In genomic region chr3:16181361-16181760, GRCh38 we compare ENCODE assay signal across 15 cellular contexts. TPM values are rescaled to one million over a fixed set of nuclear protein-coding genes. Genes with fewer than 3 reads are reported as not detected.
DNase-seq lines count a peak whose midpoint lies in the region; ATAC-seq and FAIRE-seq lines count a peak whose summit lies in the region.
"Had no signal": no experiment of that assay in that cellular context is flagged by ENCODE, and none has a peak within 500 bp of the region (broad histone marks: within the 10 kb centered on the region; RNA-seq: fewer than 3 reads in every experiment).

No MANE protein-coding gene starts in this region.

- no peak overlapping the region for H3K27ac ChIP-seq in mesenchymal stem cell (ENCODE audit: low read length, poor library complexity, severe bottlenecking)
- H3K27ac ChIP-seq in aorta (ENCODE audit: low read depth in 1 of 2, low read length in 2 of 2): no peak overlapping the region
- H3K27ac ChIP-seq: KMS-11 had no signal

- no peak overlapping the region for H3K23ac ChIP-seq in mesenchymal stem cell (ENCODE audit: low read length in 2 of 2)

- intact Hi-C loops in activated CD4-positive, alpha-beta T cell treated with anti-CD3 and anti-CD28 coated beads, Interleukin-2, amount 10 ng/mL, durations not matched to agents 24 days and 14 days (cut with micrococcal nuclease): no loop called here
- intact Hi-C loops in dendritic cell treated with granulocyte-macrophage colony-stimulating factor and Interleukin-4, amounts not matched to agents 40 ng/mL and 50 ng/mL, for 4 days (cut with micrococcal nuclease): no loop called here
- intact Hi-C loops in aorta (cut with DNase I): no loop called here

- H3K4me2 ChIP-seq in mesenchymal stem cell (ENCODE audit: low read length, poor library complexity, severe bottlenecking): no peak overlapping the region
- H3K4me2 ChIP-seq: A549, KMS-11 had no signal

- H2AK5ac ChIP-seq in mesenchymal stem cell (ENCODE audit: low read length, severe bottlenecking): no peak overlapping the region

- no peak overlapping the region for H3K4ac ChIP-seq in mesenchymal stem cell (ENCODE audit: low read depth in 1 of 2, low read length in 2 of 2)

- H3K4me3 Mint-ChIP-seq in activated CD4-positive, alpha-beta T cell treated with anti-CD3 and anti-CD28 coated beads, Interleukin-2, amount 10 ng/mL, durations not matched to agents 7 days and 5 days: no peak overlapping the region
- H3K4me3 Mint-ChIP-seq in activated CD4-positive, alpha-beta T cell treated with anti-CD3 and anti-CD28 coated beads, Interleukin-2, amount 10 ng/mL, durations not matched to agents 24 days and 14 days: no peak overlapping the region
- no peak overlapping the region for H3K4me3 Mint-ChIP-seq in dendritic cell treated with granulocyte-macrophage colony-stimulating factor and Interleukin-4, amounts not matched to agents 40 ng/mL and 50 ng/mL, for 4 days

- peak; percentile 50 for ATAC-seq in aorta (ENCODE audit: low FRiP score)
- ATAC-seq: A549, SK-N-SH treated with all-trans-retinoic acid at 6 μM for 48 hours had no signal

- H2BK15ac ChIP-seq in mesenchymal stem cell (ENCODE audit: low read depth, poor library complexity, severe bottlenecking): peak overlapping the region; percentile 98

- peaks cover 8% of the 10 kb centered on the region for H3K27me3 Mint-ChIP-seq in activated CD4-positive, alpha-beta T cell treated with anti-CD3 and anti-CD28 coated beads, Interleukin-2, amount 10 ng/mL, durations not matched to agents 7 days and 5 days
- H3K27me3 Mint-ChIP-seq in activated CD4-positive, alpha-beta T cell treated with anti-CD3 and anti-CD28 coated beads, Interleukin-2, amount 10 ng/mL, durations not matched to agents 24 days and 14 days: peaks cover 12% of the 10 kb centered on the region
- H3K27me3 Mint-ChIP-seq in dendritic cell treated with granulocyte-macrophage colony-stimulating factor and Interleukin-4, amounts not matched to agents 40 ng/mL and 50 ng/mL, for 4 days: peaks cover 1% of the 10 kb centered on the region

- H2BK12ac ChIP-seq in mesenchymal stem cell (ENCODE audit: low read length in 2 of 2): peak overlapping the region; percentile 29 to 85

- H3K79me1 ChIP-seq in mesenchymal stem cell (replicated peaks; ENCODE audit: low read length, poor library complexity, severe bottlenecking): no peaks in the 10 kb centered on the region

- H3K14ac ChIP-seq in mesenchymal stem cell (ENCODE audit: low read length in 2 of 2): peak overlapping the region in 1 of 2 experiments; percentile 2

- H3K27me3 ChIP-seq in mesenchymal stem cell (ENCODE audit: control insufficient read depth in 1 of 2, insufficient read depth in 1 of 2, low read length in 2 of 2) (no peaks in the 10 kb centered on the region), aorta (ENCODE audit: control insufficient read depth in 1 of 2, insufficient read depth in 2 of 2, low read length in 1 of 2) (no peaks in the 10 kb centered on the region)

- H3K9me3 ChIP-seq in mesenchymal stem cell (ENCODE audit: control insufficient read depth, low read length) (no peaks in the 10 kb centered on the region), aorta (ENCODE audit: control insufficient read depth, low read length) (no peaks in the 10 kb centered on the region)
- H3K9me3 ChIP-seq: A549 had no signal

- peak overlapping the region; percentile 3 for H3K27ac Mint-ChIP-seq in activated CD4-positive, alpha-beta T cell treated with anti-CD3 and anti-CD28 coated beads, Interleukin-2, amount 10 ng/mL, durations not matched to agents 7 days and 5 days
- H3K27ac Mint-ChIP-seq in activated CD4-positive, alpha-beta T cell treated with anti-CD3 and anti-CD28 coated beads, Interleukin-2, amount 10 ng/mL, durations not matched to agents 24 days and 14 days: no peak overlapping the region
- peak overlapping the region; percentile 53 for H3K27ac Mint-ChIP-seq in dendritic cell treated with granulocyte-macrophage colony-stimulating factor and Interleukin-4, amounts not matched to agents 40 ng/mL and 50 ng/mL, for 4 days

- no peak overlapping the region for H2AFZ ChIP-seq in mesenchymal stem cell (ENCODE audit: low read depth, low read length)

- H2BK120ac ChIP-seq in mesenchymal stem cell (ENCODE audit: low read depth, low read length): no peak overlapping the region

- H3K36me3 ChIP-seq in mesenchymal stem cell (ENCODE audit: control insufficient read depth in 1 of 2, insufficient read depth in 2 of 2, low read depth in 1 of 2, low read length in 2 of 2) (peaks cover 0 to 39% of the 10 kb centered on the region in 2 experiments), aorta (ENCODE audit: control insufficient read depth in 1 of 2, insufficient read depth in 2 of 2, low read length in 1 of 2) (no peaks in the 10 kb centered on the region)

- no peak overlapping the region for H2BK5ac ChIP-seq in mesenchymal stem cell (ENCODE audit: low read depth, low read length, poor library complexity, severe bottlenecking)

- H3K9ac ChIP-seq in mesenchymal stem cell (ENCODE audit: low read length): peak overlapping the region; percentile 48
- H3K9ac ChIP-seq: KMS-11 had no signal

- H3K4me3 ChIP-seq in mesenchymal stem cell (ENCODE audit: insufficient read depth in 1 of 2, low read depth in 1 of 2, low read length in 2 of 2) (no peak overlapping the region), aorta (ENCODE audit: low read length in 2 of 2) (no peak overlapping the region)
- H3K4me3 ChIP-seq: A549 had no signal

- no peak for DNase-seq in activated CD4-positive, alpha-beta T cell treated with anti-CD3 and anti-CD28 coated beads, Interleukin-2, amount 10 ng/mL, durations not matched to agents 7 days and 5 days
- no peak for DNase-seq in activated CD4-positive, alpha-beta T cell treated with anti-CD3 and anti-CD28 coated beads, Interleukin-2, amount 10 ng/mL, durations not matched to agents 24 days and 14 days
- DNase-seq in mesenchymal stem cell (peak; percentile 33), aorta (peak in 1 of 2 donors; percentile 87), COR-L47 (lab: John Stamatoyannopoulos, UW) (no peak), HTR-8/SVneo (ENCODE audit: insufficient read length, low spot score) (no peak), NCI-H526 treated with DMSO at 0.1 percent for 48 hours (lab: John Stamatoyannopoulos, UW) (no peak)
- DNase-seq: activated CD4-positive, alpha-beta T cell treated with anti-CD3 and anti-CD28 coated beads, Interleukin-2, amount 50 U/mL, for 48 hours; stimulated activated CD4-positive, alpha-beta T cell treated with anti-CD3 and anti-CD28 coated beads, Interleukin-2, amount 100 ng/mL, for 24 hours had no signal

- peaks cover 11% of the 10 kb centered on the region for H3K4me1 ChIP-seq in mesenchymal stem cell (ENCODE audit: control insufficient read depth, insufficient read depth, low read depth, low read length)
- H3K4me1 ChIP-seq in aorta (ENCODE audit: control insufficient read depth in 1 of 2, insufficient read depth in 2 of 2, low read length in 2 of 2): no peaks in the 10 kb centered on the region

- peak overlapping the region in 1 of 2 experiments; percentile 58 for H3K18ac ChIP-seq in mesenchymal stem cell (ENCODE audit: low read depth in 1 of 2, low read length in 2 of 2)

- H4K8ac ChIP-seq in mesenchymal stem cell (ENCODE audit: low read length): peak overlapping the region; percentile 0

- H3K4me1 Mint-ChIP-seq in activated CD4-positive, alpha-beta T cell treated with anti-CD3 and anti-CD28 coated beads, Interleukin-2, amount 10 ng/mL, durations not matched to agents 7 days and 5 days: peaks cover 4% of the 10 kb centered on the region
- H3K4me1 Mint-ChIP-seq in activated CD4-positive, alpha-beta T cell treated with anti-CD3 and anti-CD28 coated beads, Interleukin-2, amount 10 ng/mL, durations not matched to agents 24 days and 14 days: peaks cover 3% of the 10 kb centered on the region
- peaks cover 18% of the 10 kb centered on the region for H3K4me1 Mint-ChIP-seq in dendritic cell treated with granulocyte-macrophage colony-stimulating factor and Interleukin-4, amounts not matched to agents 40 ng/mL and 50 ng/mL, for 4 days (ENCODE audit: low read depth)

- no peak overlapping the region for H4K91ac ChIP-seq in mesenchymal stem cell (ENCODE audit: low read length)

- no peaks in the 10 kb centered on the region for H3K36me3 Mint-ChIP-seq in activated CD4-positive, alpha-beta T cell treated with anti-CD3 and anti-CD28 coated beads, Interleukin-2, amount 10 ng/mL, durations not matched to agents 7 days and 5 days (ENCODE audit: low read depth)
- no peaks in the 10 kb centered on the region for H3K36me3 Mint-ChIP-seq in activated CD4-positive, alpha-beta T cell treated with anti-CD3 and anti-CD28 coated beads, Interleukin-2, amount 10 ng/mL, durations not matched to agents 24 days and 14 days (ENCODE audit: low read depth)
- no peaks in the 10 kb centered on the region for H3K36me3 Mint-ChIP-seq in dendritic cell treated with granulocyte-macrophage colony-stimulating factor and Interleukin-4, amounts not matched to agents 40 ng/mL and 50 ng/mL, for 4 days (ENCODE audit: low read depth)

- 80% methylated on average over 6 of the region's 6 CpGs for WGBS in mesenchymal stem cell
- 83 to 88% methylated on average over 6 of the region's 6 CpGs for WGBS in aorta, 2 donors

- CTCF ChIA-PET in activated CD4-positive, alpha-beta T cell treated with anti-CD3 and anti-CD28 coated beads, Interleukin-2, amount 10 ng/mL, durations not matched to agents 7 days and 5 days (lab: Charles Lee): no interaction called here

- no peak for FAIRE-seq in HTR-8/SVneo (lab: Jason Lieb, UNC)
- FAIRE-seq: A549, endometrium, keratinocyte had no signal

- POLR2A ChIA-PET in activated CD4-positive, alpha-beta T cell treated with anti-CD3 and anti-CD28 coated beads, Interleukin-2, amount 10 ng/mL, durations not matched to agents 7 days and 5 days (lab: Charles Lee): no interaction called here

- H3K9me3 Mint-ChIP-seq in activated CD4-positive, alpha-beta T cell treated with anti-CD3 and anti-CD28 coated beads, Interleukin-2, amount 10 ng/mL, durations not matched to agents 7 days and 5 days: no peaks in the 10 kb centered on the region
- no peaks in the 10 kb centered on the region for H3K9me3 Mint-ChIP-seq in activated CD4-positive, alpha-beta T cell treated with anti-CD3 and anti-CD28 coated beads, Interleukin-2, amount 10 ng/mL, durations not matched to agents 24 days and 14 days
- no peaks in the 10 kb centered on the region for H3K9me3 Mint-ChIP-seq in dendritic cell treated with granulocyte-macrophage colony-stimulating factor and Interleukin-4, amounts not matched to agents 40 ng/mL and 50 ng/mL, for 4 days

RNA-seq across cellular contexts. Expression of gene GALNT15, which starts 6.9 kb away (rescaled TPM):
- not detected for total RNA-seq in activated CD4-positive, alpha-beta T cell treated with anti-CD3 and anti-CD28 coated beads, Interleukin-2, amount 10 ng/mL, durations not matched to agents 7 days and 5 days
- total RNA-seq in activated CD4-positive, alpha-beta T cell treated with anti-CD3 and anti-CD28 coated beads, Interleukin-2, amount 10 ng/mL, durations not matched to agents 24 days and 14 days: not detected in 2 replicates
- polyA plus RNA-seq in mesenchymal stem cell (2013, experiment 1 of 2): 0.69 TPM
- 0.86 TPM for polyA plus RNA-seq in mesenchymal stem cell (2013, experiment 2 of 2)
- 100 to 1,000 TPM in 1 of 2 donors, 10 to 100 TPM in 1; 44.7 to 113 TPM for total RNA-seq in aorta
- 10 to 100 TPM; 12.5 to 45.6 TPM for polyA plus RNA-seq in aorta
- polyA plus RNA-seq: keratinocyte had no signal

Comparison
In these comparisons a context has a peak if more than half of its experiments do, and no peak if none do; other contexts are left out.
1. RNA of gene GALNT15, which starts 6.9 kb away (total RNA-seq): 44.7 to 113 TPM in aorta; not detected in activated CD4-positive, alpha-beta T cell treated with anti-CD3 and anti-CD28 coated beads, Interleukin-2, amount 10 ng/mL, durations not matched to agents 7 days and 5 days and not detected in activated CD4-positive, alpha-beta T cell treated with anti-CD3 and anti-CD28 coated beads, Interleukin-2, amount 10 ng/mL, durations not matched to agents 24 days and 14 days; every median in the first group is over 10 times any median in the second.